In genomic region chr17:79842656-79843474, GRCh38 we compare ENCODE assay signal across 8 cellular contexts. TPM values are rescaled to one million over a fixed set of nuclear protein-coding genes. Genes with fewer than 3 reads are reported as not detected.
DNase-seq lines count a peak whose midpoint lies in the region; ATAC-seq and TF ChIP-seq lines count a peak whose summit lies in the region.

No MANE protein-coding gene starts in this region.

- peaks cover 36 to 84% of the 10 kb centered on the region in 2 donors for H3K27me3 ChIP-seq in left lung

- H3K27ac Mint-ChIP-seq in activated naive CD4-positive, alpha-beta T cell treated with anti-CD3 and anti-CD28 coated beads for 36 hours = peak overlapping the region; percentile 39
- no peak overlapping the region for H3K27ac Mint-ChIP-seq in activated CD8-positive, alpha-beta T cell treated with anti-CD3 and anti-CD28 coated beads, Interleukin-2, amount 10 ng/mL, durations not matched to agents 7 days and 5 days
- peak overlapping the region; percentile 66 for H3K27ac Mint-ChIP-seq in type B pancreatic cell

- no peaks in the 10 kb centered on the region for H3K9me3 ChIP-seq in left lung

- CTCF ChIA-PET in activated naive CD4-positive, alpha-beta T cell treated with anti-CD3 and anti-CD28 coated beads for 36 hours (lab: Charles Lee) = interaction anchor here (0.6 to 1.6 kb wide), 6 partner anchors 12 to 170 kb away, joined by 3 to 4 read pairs (median 3); no protein-coding TSS in a partner anchor
- CTCF ChIA-PET in activated CD8-positive, alpha-beta T cell treated with anti-CD3 and anti-CD28 coated beads, Interleukin-2, amount 10 ng/mL, durations not matched to agents 7 days and 5 days (lab: Charles Lee) = interaction anchor here (0.8 to 7.0 kb wide), 12 partner anchors 10 to 128 kb away, joined by 3 to 94 read pairs (median 4); partner anchors contain the start of gene CBX8

- H3K4me3 ChIP-seq in left lung = peak overlapping the region; percentile 47 to 48

- ATAC-seq in activated CD8-positive, alpha-beta T cell treated with anti-CD3 and anti-CD28 coated beads, Interleukin-2, amount 10 ng/mL, durations not matched to agents 7 days and 5 days = no peak
- ATAC-seq in left lung = no peak
- ATAC-seq in GM18873 (IDR thresholded peaks at IDR 0.05; ENCODE audit: low FRiP score, unreplicated experiment) = no peak

- peak overlapping the region; percentile 40 for H3K4me3 Mint-ChIP-seq in activated naive CD4-positive, alpha-beta T cell treated with anti-CD3 and anti-CD28 coated beads for 36 hours
- H3K4me3 Mint-ChIP-seq in activated CD8-positive, alpha-beta T cell treated with anti-CD3 and anti-CD28 coated beads, Interleukin-2, amount 10 ng/mL, durations not matched to agents 7 days and 5 days = peak overlapping the region; percentile 42
- H3K4me3 Mint-ChIP-seq in type B pancreatic cell = peak overlapping the region; percentile 80

- TF ChIP-seq CTCF in left lung (IDR thresholded peaks at IDR 0.05) (no peak), type B pancreatic cell (conservative IDR thresholded peaks at IDR 0.05) (peak; percentile 66)

- intact Hi-C loops in activated naive CD4-positive, alpha-beta T cell treated with anti-CD3 and anti-CD28 coated beads for 36 hours (cut with micrococcal nuclease) = loop anchor here (2.0 to 5.0 kb wide), 3 partner anchors 89 to 129 kb away; no protein-coding TSS in a partner anchor
- intact Hi-C loops in left lung (cut with DNase I) = loop anchor here in 1 of 2 donors (5.0 kb wide), 1 partner anchor 36 kb away; no protein-coding TSS in a partner anchor

- peaks cover 43% of the 10 kb centered on the region for H3K27me3 Mint-ChIP-seq in activated naive CD4-positive, alpha-beta T cell treated with anti-CD3 and anti-CD28 coated beads for 36 hours (ENCODE audit: low read depth)
- peaks cover 47% of the 10 kb centered on the region for H3K27me3 Mint-ChIP-seq in activated CD8-positive, alpha-beta T cell treated with anti-CD3 and anti-CD28 coated beads, Interleukin-2, amount 10 ng/mL, durations not matched to agents 7 days and 5 days (ENCODE audit: low read depth)
- H3K27me3 Mint-ChIP-seq in type B pancreatic cell = peaks cover 42% of the 10 kb centered on the region

- POLR2A ChIA-PET in activated CD8-positive, alpha-beta T cell treated with anti-CD3 and anti-CD28 coated beads, Interleukin-2, amount 10 ng/mL, durations not matched to agents 7 days and 5 days (lab: Charles Lee) = no interaction called here

- peaks cover 36% of the 10 kb centered on the region for H3K4me1 Mint-ChIP-seq in activated naive CD4-positive, alpha-beta T cell treated with anti-CD3 and anti-CD28 coated beads for 36 hours (ENCODE audit: low read depth)
- H3K4me1 Mint-ChIP-seq in activated CD8-positive, alpha-beta T cell treated with anti-CD3 and anti-CD28 coated beads, Interleukin-2, amount 10 ng/mL, durations not matched to agents 7 days and 5 days (ENCODE audit: low read depth) = peaks cover 36% of the 10 kb centered on the region
- peaks cover 23% of the 10 kb centered on the region for H3K4me1 Mint-ChIP-seq in type B pancreatic cell (ENCODE audit: unreplicated experiment)

- H3K36me3 ChIP-seq in left lung = no peaks in the 10 kb centered on the region

- peaks cover 34 to 61% of the 10 kb centered on the region in 2 donors for H3K4me1 ChIP-seq in left lung

- no peaks in the 10 kb centered on the region for H3K9me3 Mint-ChIP-seq in activated naive CD4-positive, alpha-beta T cell treated with anti-CD3 and anti-CD28 coated beads for 36 hours
- H3K9me3 Mint-ChIP-seq in activated CD8-positive, alpha-beta T cell treated with anti-CD3 and anti-CD28 coated beads, Interleukin-2, amount 10 ng/mL, durations not matched to agents 7 days and 5 days (ENCODE audit: insufficient read depth) = no peaks in the 10 kb centered on the region
- no peaks in the 10 kb centered on the region for H3K9me3 Mint-ChIP-seq in type B pancreatic cell

- peak; percentile 73 for DNase-seq in activated naive CD4-positive, alpha-beta T cell treated with anti-CD3 and anti-CD28 coated beads for 36 hours
- no peak for DNase-seq in activated naive CD4-positive, alpha-beta T cell treated with anti-CD3 and anti-CD28 coated beads, Interleukin-2, amount 50 U/mL, for 16 hours
- DNase-seq in activated CD8-positive, alpha-beta T cell treated with anti-CD3 and anti-CD28 coated beads, Interleukin-2, amount 10 ng/mL, durations not matched to agents 7 days and 5 days = no peak
- DNase-seq in left lung (no peak), type B pancreatic cell (ENCODE audit: extremely low spot score, unreplicated experiment) (no peak), NK-92 (lab: John Stamatoyannopoulos, UW; ENCODE audit: unreplicated experiment) (no peak)
- no peak for DNase-seq in effector CD4-positive, alpha-beta T cell

- H3K36me3 Mint-ChIP-seq in activated naive CD4-positive, alpha-beta T cell treated with anti-CD3 and anti-CD28 coated beads for 36 hours (ENCODE audit: low read depth) = peaks cover 6% of the 10 kb centered on the region
- peaks cover 6% of the 10 kb centered on the region for H3K36me3 Mint-ChIP-seq in activated CD8-positive, alpha-beta T cell treated with anti-CD3 and anti-CD28 coated beads, Interleukin-2, amount 10 ng/mL, durations not matched to agents 7 days and 5 days (ENCODE audit: low read depth)
- H3K36me3 Mint-ChIP-seq in type B pancreatic cell = no peaks in the 10 kb centered on the region

- H3K27ac ChIP-seq in left lung = no peak overlapping the region

RNA-seq across cellular contexts. Expression of gene CBX4, which starts 3.6 kb away (rescaled TPM):
- 10 to 100 TPM; 22.7 to 26.3 TPM for total RNA-seq in activated naive CD4-positive, alpha-beta T cell treated with anti-CD3 and anti-CD28 coated beads for 36 hours
- total RNA-seq in activated CD8-positive, alpha-beta T cell treated with anti-CD3 and anti-CD28 coated beads, Interleukin-2, amount 10 ng/mL, durations not matched to agents 7 days and 5 days = 10 to 100 TPM; 50.3 to 57.2 TPM
- 10 to 100 TPM; 20.9 to 22.3 TPM for total RNA-seq in left lung
- total RNA-seq in type B pancreatic cell (ENCODE audit: low replicate concordance) = 39.6 and 76.2 TPM in 2 replicates

RNA-seq across cellular contexts. Expression of gene CBX8, which starts 46.0 kb away (rescaled TPM):
- total RNA-seq in activated naive CD4-positive, alpha-beta T cell treated with anti-CD3 and anti-CD28 coated beads for 36 hours = 1 to 10 TPM; 3.8 to 3.9 TPM
- 1 to 10 TPM; 8.6 to 9.4 TPM for total RNA-seq in activated CD8-positive, alpha-beta T cell treated with anti-CD3 and anti-CD28 coated beads, Interleukin-2, amount 10 ng/mL, durations not matched to agents 7 days and 5 days
- total RNA-seq in left lung (1 to 10 TPM; 7.3 to 7.9 TPM), type B pancreatic cell (ENCODE audit: low replicate concordance) (13.3 and 16.0 TPM in 2 replicates)
